Comparison of ENCODE assay signal across 26 cellular contexts in genomic region chr2:139209586-139209985, GRCh38.
DNase-seq lines count a peak whose midpoint lies in the region; ATAC-seq, FAIRE-seq and TF ChIP-seq lines count a peak whose summit lies in the region.
"Had no signal": no experiment of that assay in that cellular context is flagged by ENCODE, and none has a peak within 500 bp of the region (broad histone marks: within the 10 kb centered on the region; RNA-seq: fewer than 3 reads in every experiment).

No MANE protein-coding gene starts in this region.

- TF ChIP-seq POLR2A in A549 (IDR thresholded peaks at IDR 0.05; ENCODE audit: low read length) (no peak), H1 (IDR thresholded peaks at IDR 0.05; ENCODE audit: control extremely low read depth in 1 of 2, low read depth in 2 of 2, low read length in 2 of 2) (no peak)

- TF ChIP-seq EP300 in A549 (IDR thresholded peaks at IDR 0.05) (no peak), H1 (IDR thresholded peaks at IDR 0.05; ENCODE audit: borderline replicate concordance in 1 of 2, low read depth in 2 of 2, low read length in 2 of 2) (no peak)

- H3K9ac ChIP-seq in H1 (replicated peaks in 1 of 4; ENCODE audit: extremely low read depth in 1 of 4, low read depth in 3 of 4, low read length in 3 of 4): no peak overlapping the region
- H3K9ac ChIP-seq: BLaER1 had no signal

- no peak overlapping the region for H4K91ac ChIP-seq in H1 (replicated peaks; ENCODE audit: insufficient read length, low read length)

- H3K23me2 ChIP-seq in H1 (ENCODE audit: low read depth, low read length): no peaks in the 10 kb centered on the region

- no peaks in the 10 kb centered on the region for H3K4me1 ChIP-seq in A549
- H3K4me1 ChIP-seq in H1 (replicated peaks in 1 of 4; ENCODE audit: control insufficient read depth in 3 of 4, insufficient read depth in 4 of 4, low read length in 3 of 4): no peaks in the 10 kb centered on the region
- H3K4me1 ChIP-seq: BE2C, BLaER1 had no signal

- no peaks in the 10 kb centered on the region for H4K20me1 ChIP-seq in H1 (replicated peaks in 1 of 2; ENCODE audit: control insufficient read depth in 1 of 2, insufficient read depth in 2 of 2, low read length in 2 of 2)
- H4K20me1 ChIP-seq: BLaER1 had no signal

- no peaks in the 10 kb centered on the region for H3K27me3 ChIP-seq in WERI-Rb-1 (ENCODE audit: insufficient read depth, low read depth, severe bottlenecking)
- H3K27me3 ChIP-seq in H1 (replicated peaks in 1 of 4; ENCODE audit: control insufficient read depth in 3 of 4, extremely low read depth in 1 of 4, insufficient read depth in 3 of 4, low read length in 3 of 4): no peaks in the 10 kb centered on the region
- H3K27me3 ChIP-seq: BE2C, BLaER1 had no signal

- no peak overlapping the region for H2AK5ac ChIP-seq in H1 (ENCODE audit: low read depth, low read length)

- H2BK20ac ChIP-seq in H1 (ENCODE audit: low read length): no peak overlapping the region

- no peak overlapping the region for H3K23ac ChIP-seq in H1 (ENCODE audit: insufficient read length)

- H3K4me2 ChIP-seq in A549: no peak overlapping the region
- H3K4me2 ChIP-seq in H1 (ENCODE audit: insufficient read depth in 1 of 2, low read depth in 2 of 2, low read length in 2 of 2): no peak overlapping the region
- H3K4me2 ChIP-seq: BLaER1 had no signal

- no peak overlapping the region for H3K56ac ChIP-seq in H1 (replicated peaks; ENCODE audit: insufficient read length, low read depth, low read length)

- no peaks in the 10 kb centered on the region for H3K79me2 ChIP-seq in H1 (ENCODE audit: control insufficient read depth in 1 of 2, insufficient read depth in 2 of 2, low read length in 2 of 2)

- DNase-seq in NCI-H82 (lab: John Stamatoyannopoulos, UW) (peak; percentile 26), NCI-H82 treated with DMSO at 0.1 percent for 48 hours (lab: John Stamatoyannopoulos, UW; ENCODE audit: unreplicated experiment) (no peak), A549 (ENCODE audit: low read depth in 1 of 2, low spot score in 1 of 2) (no peak), WERI-Rb-1 (peak; percentile 46), H1 (ENCODE audit: low read depth in 1 of 2, low spot score in 2 of 2) (no peak), left lobe of liver (ENCODE audit: low spot score) (no peak)
- DNase-seq: ACHN; BE2C; C1 segment of cervical spinal cord; CD4-positive, alpha-beta memory T cell; CD4-positive, CD25-positive, alpha-beta regulatory T cell; CD8-positive, alpha-beta memory T cell; COR-L47; DMS 273 treated with DMSO at 0.1 percent for 48 hours; DMS153; DMS53; DMS79; DND-41; EL; GDM1 had no signal

- ATAC-seq in A549: no peak
- no peak for ATAC-seq in left lobe of liver
- no peak for ATAC-seq in HG03460 (IDR thresholded peaks at IDR 0.05; ENCODE audit: unreplicated experiment)
- ATAC-seq: GM12878 had no signal

- H3K9me3 ChIP-seq in A549: no peaks in the 10 kb centered on the region
- H3K9me3 ChIP-seq in WERI-Rb-1 (ENCODE audit: severe bottlenecking): no peaks in the 10 kb centered on the region
- no peaks in the 10 kb centered on the region for H3K9me3 ChIP-seq in H1 (ENCODE audit: insufficient read depth in 2 of 2, low read depth in 1 of 2, low read length in 1 of 2)
- H3K9me3 ChIP-seq: BE2C, BLaER1 had no signal

- H2AFZ ChIP-seq in H1 (ENCODE audit: low read length): no peak overlapping the region

- TF ChIP-seq RAD21 in A549 (conservative IDR thresholded peaks at IDR 0.05 in 1 of 2, IDR thresholded peaks at IDR 0.05 in 1 of 2) (no peak), H1 (IDR thresholded peaks at IDR 0.05 in 1 of 2, conservative IDR thresholded peaks at IDR 0.05 in 1 of 2; ENCODE audit: low read depth in 2 of 2, low read length in 2 of 2) (no peak)

- TF ChIP-seq CTCF in A549 (IDR thresholded peaks at IDR 0.05): no peak
- TF ChIP-seq CTCF in WERI-Rb-1 (IDR thresholded peaks at IDR 0.05; ENCODE audit: low read depth, low read length): no peak
- no peak for TF ChIP-seq CTCF in H1 (IDR thresholded peaks at IDR 0.05; ENCODE audit: control extremely low read depth in 1 of 3, insufficient read depth in 1 of 3, low read depth in 1 of 3, low read length in 3 of 3)

- no peak overlapping the region for H4K8ac ChIP-seq in H1 (ENCODE audit: extremely low read depth, insufficient read depth, low read length)

- no peak overlapping the region for H2BK120ac ChIP-seq in H1 (replicated peaks; ENCODE audit: low read depth, low read length)

- no peak overlapping the region for H2BK12ac ChIP-seq in H1 (ENCODE audit: low read depth, low read length)

- H3K18ac ChIP-seq in H1 (ENCODE audit: extremely low read depth, low read length): no peak overlapping the region

- H3K36me3 ChIP-seq in WERI-Rb-1 (no peaks in the 10 kb centered on the region), H1 (ENCODE audit: control insufficient read depth in 2 of 4, insufficient read depth in 4 of 4, low read length in 3 of 4) (no peaks in the 10 kb centered on the region)
- H3K36me3 ChIP-seq: BE2C, BLaER1 had no signal

- no peak overlapping the region for H3K4ac ChIP-seq in H1 (replicated peaks; ENCODE audit: insufficient read length, low read depth, low read length)

- no peak overlapping the region for H2BK5ac ChIP-seq in H1 (ENCODE audit: low read depth, low read length)

- H2BK15ac ChIP-seq in H1 (ENCODE audit: low read length): no peak overlapping the region

- WGBS in A549 (ENCODE audit: missing lambda C conversion rate): 0% methylated on average over 1 of the region's 1 CpG
- 84% methylated on average over 1 of the region's 1 CpG; no CpG with 5 or more reads in 1 of the 2 experiments for WGBS in H1 (ENCODE audit: extremely low coverage in 1 of 2, insufficient coverage in 1 of 2, insufficient read length in 1 of 2, insufficient replicate concordance in 2 of 2, low coverage in 1 of 2, low lambda C conversion rate in 2 of 2, missing lambda C conversion rate in 1 of 2), 2 experiments

- H3K79me1 ChIP-seq in H1 (ENCODE audit: low read depth, low read length): no peaks in the 10 kb centered on the region

- no peak overlapping the region for H4K5ac ChIP-seq in H1 (ENCODE audit: insufficient read length, low read depth, low read length)

- no peak for FAIRE-seq in A549 (lab: Jason Lieb, UNC)
- FAIRE-seq in H1 (lab: Jason Lieb, UNC): no peak
- FAIRE-seq: GM12878, GM12892, GM18507 had no signal

- H3K4me3 ChIP-seq in A549 (no peak overlapping the region), WERI-Rb-1 (ENCODE audit: low read depth, low read length) (no peak overlapping the region), H1 (ENCODE audit: extremely low read depth in 1 of 4, insufficient read depth in 2 of 4, low read depth in 3 of 4, low read length in 4 of 4) (no peak overlapping the region)
- H3K4me3 ChIP-seq: BLaER1, GM12878 had no signal

- H3K27ac ChIP-seq in A549 (no peak overlapping the region), WERI-Rb-1 (no peak overlapping the region), H1 (ENCODE audit: low read depth, low read length) (no peak overlapping the region)
- H3K27ac ChIP-seq: 22Rv1, BLaER1 had no signal

- no peak overlapping the region for H3K14ac ChIP-seq in H1 (ENCODE audit: insufficient read length)

- POLR2A ChIA-PET in A549 (lab: Yijun Ruan, JAX) (no interaction called here), H1 (lab: Charles Lee; ENCODE audit: partially characterized antibody) (no interaction called here)

- CTCF ChIA-PET in A549 (lab: Yijun Ruan, JAX) (no interaction called here), H1 (lab: Charles Lee; ENCODE audit: partially characterized antibody) (interaction anchor here (1.0 to 2.6 kb wide), 2 partner anchors 13 kb away, joined by 3 to 9 read pairs; no protein-coding TSS in a partner anchor)

TF ChIP-seq in A549, 52 proteins besides CTCF, POLR2A, EP300 and RAD21:
- no peak for TF ChIP-seq MYC (IDR thresholded peaks at IDR 0.05; ENCODE audit: borderline replicate concordance, low read length)
- no peak for TF ChIP-seq HOXB13 (CRISPR knock-in tag; IDR thresholded peaks at IDR 0.05; ENCODE audit: low read depth)
- TF ChIP-seq JUN (IDR thresholded peaks at IDR 0.05): no peak
- no peak for TF ChIP-seq RARB (CRISPR knock-in tag; IDR thresholded peaks at IDR 0.05)
- TF ChIP-seq ZSCAN20 (CRISPR knock-in tag; IDR thresholded peaks at IDR 0.05): no peak
- peak; percentile 73 for TF ChIP-seq MAFK (IDR thresholded peaks at IDR 0.05; ENCODE audit: partially characterized antibody)

TF ChIP-seq in H1, 55 proteins besides CTCF, POLR2A, EP300 and RAD21:
- TF ChIP-seq, protein P1, sequence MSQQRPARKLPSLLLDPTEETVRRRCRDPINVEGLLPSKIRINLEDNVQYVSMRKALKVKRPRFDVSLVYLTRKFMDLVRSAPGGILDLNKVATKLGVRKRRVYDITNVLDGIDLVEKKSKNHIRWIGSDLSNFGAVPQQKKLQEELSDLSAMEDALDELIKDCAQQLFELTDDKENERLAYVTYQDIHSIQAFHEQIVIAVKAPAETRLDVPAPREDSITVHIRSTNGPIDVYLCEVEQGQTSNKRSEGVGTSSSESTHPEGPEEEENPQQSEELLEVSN (IDR thresholded peaks at IDR 0.05): no peak
- TF ChIP-seq, protein P2, sequence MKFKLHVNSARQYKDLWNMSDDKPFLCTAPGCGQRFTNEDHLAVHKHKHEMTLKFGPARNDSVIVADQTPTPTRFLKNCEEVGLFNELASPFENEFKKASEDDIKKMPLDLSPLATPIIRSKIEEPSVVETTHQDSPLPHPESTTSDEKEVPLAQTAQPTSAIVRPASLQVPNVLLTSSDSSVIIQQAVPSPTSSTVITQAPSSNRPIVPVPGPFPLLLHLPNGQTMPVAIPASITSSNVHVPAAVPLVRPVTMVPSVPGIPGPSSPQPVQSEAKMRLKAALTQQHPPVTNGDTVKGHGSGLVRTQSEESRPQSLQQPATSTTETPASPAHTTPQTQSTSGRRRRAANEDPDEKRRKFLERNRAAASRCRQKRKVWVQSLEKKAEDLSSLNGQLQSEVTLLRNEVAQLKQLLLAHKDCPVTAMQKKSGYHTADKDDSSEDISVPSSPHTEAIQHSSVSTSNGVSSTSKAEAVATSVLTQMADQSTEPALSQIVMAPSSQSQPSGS (IDR thresholded peaks at IDR 0.05; ENCODE audit: low read length): no peak
- no peak for TF ChIP-seq SRF (IDR thresholded peaks at IDR 0.05; ENCODE audit: low read depth, low read length)
- TF ChIP-seq MAFK (IDR thresholded peaks at IDR 0.05; ENCODE audit: low read depth, low read length): peak; percentile 43; the same call in 1 of the 2 replicates
- TF ChIP-seq ATF3 (IDR thresholded peaks at IDR 0.05; ENCODE audit: insufficient read depth, low read depth, low read length): no peak
- TF ChIP-seq CBX5 (IDR thresholded peaks at IDR 0.05; ENCODE audit: low read depth, low read length): no peak
- TF ChIP-seq RNF2 (IDR thresholded peaks at IDR 0.05; ENCODE audit: borderline replicate concordance, low read depth, low read length, missing control alignments, poor library complexity, severe bottlenecking): no peak
- no peak for TF ChIP-seq SP2 (IDR thresholded peaks at IDR 0.05; ENCODE audit: low read length)

Comparison
In these comparisons a context has a peak if more than half of its experiments do, and no peak if none do; other contexts are left out.
1. DNase-seq: peak in NCI-H82 (single experiment) and WERI-Rb-1 (single experiment); none in NCI-H82 treated with DMSO at 0.1 percent for 48 hours (single experiment), A549 (0 of 2), H1 (0 of 2) and left lobe of liver (single experiment).